Comparison of ENCODE assay signal across 1 cellular context in the genomic region with DNA sequence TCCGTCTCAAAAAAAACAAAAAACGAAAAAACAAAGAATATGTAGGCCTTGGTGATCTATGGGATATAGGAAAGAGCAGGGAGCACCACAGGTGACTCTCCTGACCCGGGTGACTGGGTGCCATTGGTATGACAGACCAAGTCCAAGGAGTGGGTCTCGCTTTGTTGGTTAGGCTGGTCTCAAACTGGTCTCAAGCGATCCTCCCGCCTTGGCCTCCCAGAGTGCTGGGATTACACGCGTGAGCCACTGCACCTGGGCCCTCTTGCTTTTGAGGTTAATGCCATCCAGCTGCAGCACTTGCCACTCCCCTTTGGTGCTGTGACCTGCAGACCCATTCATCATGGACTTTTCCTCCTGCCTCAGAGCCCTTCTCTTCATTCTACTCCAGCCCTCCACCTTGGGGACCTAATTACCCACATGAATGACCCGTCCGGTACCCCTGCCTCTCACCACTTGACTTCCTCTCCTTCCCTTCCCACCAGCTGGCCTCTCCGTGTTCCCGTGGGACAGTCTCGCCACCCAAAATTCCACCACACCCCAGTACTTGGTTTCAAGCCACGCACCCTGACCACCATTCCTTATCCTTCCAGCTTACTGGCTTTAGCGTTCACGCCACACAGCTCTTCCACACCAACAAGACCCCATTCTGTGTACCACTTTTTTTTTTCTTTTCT.
TF ChIP-seq lines count a peak whose summit lies in the region.

No MANE protein-coding gene starts in this region.

TF ChIP-seq in WTC11, 78 proteins besides CTCF, POLR2A, EP300 and RAD21 (continued from another document):
- TF ChIP-seq, protein P1, sequence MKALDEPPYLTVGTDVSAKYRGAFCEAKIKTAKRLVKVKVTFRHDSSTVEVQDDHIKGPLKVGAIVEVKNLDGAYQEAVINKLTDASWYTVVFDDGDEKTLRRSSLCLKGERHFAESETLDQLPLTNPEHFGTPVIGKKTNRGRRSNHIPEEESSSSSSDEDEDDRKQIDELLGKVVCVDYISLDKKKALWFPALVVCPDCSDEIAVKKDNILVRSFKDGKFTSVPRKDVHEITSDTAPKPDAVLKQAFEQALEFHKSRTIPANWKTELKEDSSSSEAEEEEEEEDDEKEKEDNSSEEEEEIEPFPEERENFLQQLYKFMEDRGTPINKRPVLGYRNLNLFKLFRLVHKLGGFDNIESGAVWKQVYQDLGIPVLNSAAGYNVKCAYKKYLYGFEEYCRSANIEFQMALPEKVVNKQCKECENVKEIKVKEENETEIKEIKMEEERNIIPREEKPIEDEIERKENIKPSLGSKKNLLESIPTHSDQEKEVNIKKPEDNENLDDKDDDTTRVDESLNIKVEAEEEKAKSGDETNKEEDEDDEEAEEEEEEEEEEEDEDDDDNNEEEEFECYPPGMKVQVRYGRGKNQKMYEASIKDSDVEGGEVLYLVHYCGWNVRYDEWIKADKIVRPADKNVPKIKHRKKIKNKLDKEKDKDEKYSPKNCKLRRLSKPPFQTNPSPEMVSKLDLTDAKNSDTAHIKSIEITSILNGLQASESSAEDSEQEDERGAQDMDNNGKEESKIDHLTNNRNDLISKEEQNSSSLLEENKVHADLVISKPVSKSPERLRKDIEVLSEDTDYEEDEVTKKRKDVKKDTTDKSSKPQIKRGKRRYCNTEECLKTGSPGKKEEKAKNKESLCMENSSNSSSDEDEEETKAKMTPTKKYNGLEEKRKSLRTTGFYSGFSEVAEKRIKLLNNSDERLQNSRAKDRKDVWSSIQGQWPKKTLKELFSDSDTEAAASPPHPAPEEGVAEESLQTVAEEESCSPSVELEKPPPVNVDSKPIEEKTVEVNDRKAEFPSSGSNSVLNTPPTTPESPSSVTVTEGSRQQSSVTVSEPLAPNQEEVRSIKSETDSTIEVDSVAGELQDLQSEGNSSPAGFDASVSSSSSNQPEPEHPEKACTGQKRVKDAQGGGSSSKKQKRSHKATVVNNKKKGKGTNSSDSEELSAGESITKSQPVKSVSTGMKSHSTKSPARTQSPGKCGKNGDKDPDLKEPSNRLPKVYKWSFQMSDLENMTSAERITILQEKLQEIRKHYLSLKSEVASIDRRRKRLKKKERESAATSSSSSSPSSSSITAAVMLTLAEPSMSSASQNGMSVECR (CRISPR knock-in tag; IDR thresholded peaks at IDR 0.05; ENCODE audit: borderline replicate concordance) = no peak
- TF ChIP-seq ZNF138 (CRISPR knock-in tag; conservative IDR thresholded peaks at IDR 0.05) = no peak
- no peak for TF ChIP-seq ZNF281 (CRISPR knock-in tag; IDR thresholded peaks at IDR 0.05)
- TF ChIP-seq, protein P2, sequence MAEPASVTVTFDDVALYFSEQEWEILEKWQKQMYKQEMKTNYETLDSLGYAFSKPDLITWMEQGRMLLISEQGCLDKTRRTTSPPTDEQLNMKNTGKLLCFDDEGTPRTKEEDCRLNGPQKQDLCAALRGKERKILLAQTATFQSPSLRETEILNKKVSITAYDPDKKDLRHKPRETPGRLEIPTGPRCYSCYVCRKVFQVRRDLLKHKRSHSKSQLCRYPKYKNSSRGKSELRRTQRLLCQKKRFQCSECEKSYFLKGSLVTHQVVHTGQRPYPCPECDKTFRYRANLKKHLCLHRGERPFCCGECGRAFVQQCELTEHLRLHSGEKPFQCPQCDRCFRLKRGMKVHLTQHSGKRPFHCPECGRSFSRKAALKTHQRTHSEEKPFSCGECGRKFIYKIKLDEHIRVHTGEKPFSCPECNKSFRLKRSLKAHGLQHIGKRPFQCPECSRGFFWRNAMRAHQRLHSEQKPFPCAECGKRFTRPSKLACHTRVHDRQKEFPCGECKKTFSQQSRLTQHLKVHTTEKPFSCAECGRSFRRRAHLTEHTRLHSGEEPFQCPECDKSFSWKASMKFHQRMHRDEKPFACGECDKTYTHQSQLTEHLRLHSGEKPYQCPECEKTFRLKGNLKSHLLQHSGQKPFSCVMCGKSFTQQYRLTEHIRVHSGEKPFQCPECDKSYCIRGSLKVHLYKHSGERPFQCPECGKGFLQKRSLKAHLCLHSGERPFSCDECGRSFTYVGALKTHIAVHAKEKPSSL (CRISPR knock-in tag; conservative IDR thresholded peaks at IDR 0.05) = no peak
- TF ChIP-seq, protein P3, sequence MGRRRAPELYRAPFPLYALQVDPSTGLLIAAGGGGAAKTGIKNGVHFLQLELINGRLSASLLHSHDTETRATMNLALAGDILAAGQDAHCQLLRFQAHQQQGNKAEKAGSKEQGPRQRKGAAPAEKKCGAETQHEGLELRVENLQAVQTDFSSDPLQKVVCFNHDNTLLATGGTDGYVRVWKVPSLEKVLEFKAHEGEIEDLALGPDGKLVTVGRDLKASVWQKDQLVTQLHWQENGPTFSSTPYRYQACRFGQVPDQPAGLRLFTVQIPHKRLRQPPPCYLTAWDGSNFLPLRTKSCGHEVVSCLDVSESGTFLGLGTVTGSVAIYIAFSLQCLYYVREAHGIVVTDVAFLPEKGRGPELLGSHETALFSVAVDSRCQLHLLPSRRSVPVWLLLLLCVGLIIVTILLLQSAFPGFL (CRISPR knock-in tag; IDR thresholded peaks at IDR 0.05; ENCODE audit: borderline replicate concordance) = no peak
- TF ChIP-seq JAZF1 (CRISPR knock-in tag; IDR thresholded peaks at IDR 0.05) = no peak
- no peak for TF ChIP-seq ATF1 (CRISPR knock-in tag; IDR thresholded peaks at IDR 0.05)
- no peak for TF ChIP-seq NR3C1 (CRISPR knock-in tag; conservative IDR thresholded peaks at IDR 0.05; ENCODE audit: low read depth)
